Comparison of ENCODE assay signal across 1 cellular context in the genomic region with DNA sequence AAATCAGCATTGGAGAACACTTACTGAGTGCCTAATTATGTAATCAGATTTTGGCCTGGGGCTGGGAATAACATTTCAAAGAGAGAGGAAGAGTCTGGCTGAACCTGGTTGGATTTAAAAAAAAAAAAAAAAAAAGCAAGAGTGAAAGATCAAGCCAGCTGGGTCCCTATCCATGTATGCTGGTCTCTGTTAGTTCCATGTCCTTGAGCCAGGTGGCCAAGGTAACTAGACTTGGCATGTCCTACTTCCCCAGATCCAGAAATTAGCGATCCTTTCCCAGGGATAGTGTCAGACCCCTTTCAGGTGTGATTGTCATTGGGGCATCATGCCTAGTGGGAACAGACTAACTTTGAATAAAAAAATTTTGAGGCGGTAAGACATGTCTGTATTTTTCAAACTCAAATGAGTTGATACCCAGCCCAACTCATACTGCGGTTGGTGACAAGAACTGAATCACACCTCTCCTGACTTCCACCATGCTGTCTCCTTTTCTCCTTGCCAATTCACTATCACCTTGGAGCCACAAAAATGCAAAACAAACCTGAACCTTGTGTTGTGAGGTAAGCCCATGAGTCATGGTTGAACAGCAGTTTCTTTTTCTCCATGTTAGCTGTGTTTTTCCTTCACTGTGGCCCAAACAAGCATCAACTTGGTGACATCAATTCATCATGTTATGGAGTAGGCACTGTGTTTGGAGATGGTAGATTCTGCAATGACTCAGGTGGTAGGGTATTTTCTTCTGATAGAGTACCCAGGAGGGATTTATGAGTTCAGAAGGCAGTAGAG.
TF ChIP-seq lines count a peak whose summit lies in the region.

No MANE protein-coding gene starts in this region.

TF ChIP-seq in HepG2, 621 proteins besides CTCF, POLR2A, EP300 and RAD21 (continued from another document and continues in another):
- TF ChIP-seq ZNF75D (CRISPR knock-in tag; IDR thresholded peaks at IDR 0.05; ENCODE audit: borderline replicate concordance) (no peak), SALL2 (CRISPR knock-in tag; IDR thresholded peaks at IDR 0.05) (no peak), ETV6 (CRISPR knock-in tag; conservative IDR thresholded peaks at IDR 0.05) (no peak), ZMAT3 (CRISPR knock-in tag; conservative IDR thresholded peaks at IDR 0.05) (no peak), NFE2L2 (IDR thresholded peaks at IDR 0.05; ENCODE audit: low read length) (peak; percentile 57), ZKSCAN1 (IDR thresholded peaks at IDR 0.05; ENCODE audit: low read length) (no peak), HNF4A (CRISPR knock-in tag; IDR thresholded peaks at IDR 0.05) (peak; percentile 38), MEIS2 (CRISPR knock-in tag; IDR thresholded peaks at IDR 0.05) (no peak), PAF1 (CRISPR knock-in tag; IDR thresholded peaks at IDR 0.05) (no peak), ZBTB21 (CRISPR knock-in tag; IDR thresholded peaks at IDR 0.05) (peak; percentile 75), ERF (CRISPR knock-in tag; IDR thresholded peaks at IDR 0.05) (0 out of 2 replicates have a peak, but pooled peaks have one; percentile 32), MED1 (CRISPR knock-in tag; IDR thresholded peaks at IDR 0.05) (no peak), FOXA1 (IDR thresholded peaks at IDR 0.05) (no peak), FOXA1 (CRISPR knock-in tag; IDR thresholded peaks at IDR 0.05) (no peak), PAWR (CRISPR knock-in tag; IDR thresholded peaks at IDR 0.05; ENCODE audit: borderline replicate concordance) (no peak), FOXK1 (CRISPR knock-in tag; IDR thresholded peaks at IDR 0.05; ENCODE audit: borderline replicate concordance, low read depth) (peak; percentile 38; the same call in 1 of the 2 replicates), ZNF34 (CRISPR knock-in tag; IDR thresholded peaks at IDR 0.05; ENCODE audit: borderline replicate concordance) (no peak), FOXK2 (IDR thresholded peaks at IDR 0.05) (no peak), ZNF260 (CRISPR knock-in tag; IDR thresholded peaks at IDR 0.05; ENCODE audit: borderline replicate concordance, low read depth) (no peak), AKAP8 (CRISPR knock-in tag; IDR thresholded peaks at IDR 0.05) (no peak), SMAD3 (CRISPR knock-in tag; IDR thresholded peaks at IDR 0.05) (no peak), ZNF496 (CRISPR knock-in tag; IDR thresholded peaks at IDR 0.05; ENCODE audit: insufficient replicate concordance) (no peak), MYNN (CRISPR knock-in tag; IDR thresholded peaks at IDR 0.05; ENCODE audit: low read depth) (no peak), HNRNPL (IDR thresholded peaks at IDR 0.05; ENCODE audit: low read depth, low read length) (no peak), CCDC6 (CRISPR knock-in tag; IDR thresholded peaks at IDR 0.05) (no peak), ZNF577 (CRISPR knock-in tag; IDR thresholded peaks at IDR 0.05; ENCODE audit: borderline replicate concordance, low read depth) (no peak), ZNF816 (CRISPR knock-in tag; IDR thresholded peaks at IDR 0.05; ENCODE audit: borderline replicate concordance) (no peak), RFX1 (IDR thresholded peaks at IDR 0.05) (no peak), ZNF138 (CRISPR knock-in tag; IDR thresholded peaks at IDR 0.05; ENCODE audit: low read depth) (no peak), ZNF598 (CRISPR knock-in tag; IDR thresholded peaks at IDR 0.05; ENCODE audit: borderline replicate concordance) (no peak), THAP11 (CRISPR knock-in tag; IDR thresholded peaks at IDR 0.05) (no peak), DMAP1 (CRISPR knock-in tag; IDR thresholded peaks at IDR 0.05) (no peak), ZC3H4 (CRISPR knock-in tag; IDR thresholded peaks at IDR 0.05; ENCODE audit: borderline replicate concordance) (no peak)
- TF ChIP-seq, protein P1, sequence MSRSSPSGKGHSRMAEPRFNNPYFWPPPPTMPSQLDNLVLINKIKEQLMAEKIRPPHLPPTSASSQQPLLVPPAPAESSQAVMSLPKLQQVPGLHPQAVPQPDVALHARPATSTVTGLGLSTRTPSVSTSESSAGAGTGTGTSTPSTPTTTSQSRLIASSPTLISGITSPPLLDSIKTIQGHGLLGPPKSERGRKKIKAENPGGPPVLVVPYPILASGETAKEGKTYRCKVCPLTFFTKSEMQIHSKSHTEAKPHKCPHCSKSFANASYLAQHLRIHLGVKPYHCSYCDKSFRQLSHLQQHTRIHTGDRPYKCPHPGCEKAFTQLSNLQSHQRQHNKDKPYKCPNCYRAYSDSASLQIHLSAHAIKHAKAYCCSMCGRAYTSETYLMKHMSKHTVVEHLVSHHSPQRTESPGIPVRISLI (CRISPR knock-in tag; IDR thresholded peaks at IDR 0.05; ENCODE audit: borderline replicate concordance), result no peak
- TF ChIP-seq, protein P2, sequence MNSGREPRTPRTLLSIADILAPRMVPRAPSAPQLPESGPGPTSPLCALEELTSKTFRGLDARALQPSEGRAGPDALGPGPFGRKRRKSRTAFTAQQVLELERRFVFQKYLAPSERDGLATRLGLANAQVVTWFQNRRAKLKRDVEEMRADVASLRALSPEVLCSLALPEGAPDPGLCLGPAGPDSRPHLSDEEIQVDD (CRISPR knock-in tag; IDR thresholded peaks at IDR 0.05; ENCODE audit: borderline replicate concordance), result no peak
- TF ChIP-seq, protein P3, sequence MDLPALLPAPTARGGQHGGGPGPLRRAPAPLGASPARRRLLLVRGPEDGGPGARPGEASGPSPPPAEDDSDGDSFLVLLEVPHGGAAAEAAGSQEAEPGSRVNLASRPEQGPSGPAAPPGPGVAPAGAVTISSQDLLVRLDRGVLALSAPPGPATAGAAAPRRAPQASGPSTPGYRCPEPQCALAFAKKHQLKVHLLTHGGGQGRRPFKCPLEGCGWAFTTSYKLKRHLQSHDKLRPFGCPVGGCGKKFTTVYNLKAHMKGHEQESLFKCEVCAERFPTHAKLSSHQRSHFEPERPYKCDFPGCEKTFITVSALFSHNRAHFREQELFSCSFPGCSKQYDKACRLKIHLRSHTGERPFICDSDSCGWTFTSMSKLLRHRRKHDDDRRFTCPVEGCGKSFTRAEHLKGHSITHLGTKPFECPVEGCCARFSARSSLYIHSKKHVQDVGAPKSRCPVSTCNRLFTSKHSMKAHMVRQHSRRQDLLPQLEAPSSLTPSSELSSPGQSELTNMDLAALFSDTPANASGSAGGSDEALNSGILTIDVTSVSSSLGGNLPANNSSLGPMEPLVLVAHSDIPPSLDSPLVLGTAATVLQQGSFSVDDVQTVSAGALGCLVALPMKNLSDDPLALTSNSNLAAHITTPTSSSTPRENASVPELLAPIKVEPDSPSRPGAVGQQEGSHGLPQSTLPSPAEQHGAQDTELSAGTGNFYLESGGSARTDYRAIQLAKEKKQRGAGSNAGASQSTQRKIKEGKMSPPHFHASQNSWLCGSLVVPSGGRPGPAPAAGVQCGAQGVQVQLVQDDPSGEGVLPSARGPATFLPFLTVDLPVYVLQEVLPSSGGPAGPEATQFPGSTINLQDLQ (CRISPR knock-in tag; IDR thresholded peaks at IDR 0.05), result no peak
- TF ChIP-seq, protein P4, sequence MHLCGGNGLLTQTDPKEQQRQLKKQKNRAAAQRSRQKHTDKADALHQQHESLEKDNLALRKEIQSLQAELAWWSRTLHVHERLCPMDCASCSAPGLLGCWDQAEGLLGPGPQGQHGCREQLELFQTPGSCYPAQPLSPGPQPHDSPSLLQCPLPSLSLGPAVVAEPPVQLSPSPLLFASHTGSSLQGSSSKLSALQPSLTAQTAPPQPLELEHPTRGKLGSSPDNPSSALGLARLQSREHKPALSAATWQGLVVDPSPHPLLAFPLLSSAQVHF (CRISPR knock-in tag; IDR thresholded peaks at IDR 0.05), result no peak
- TF ChIP-seq, protein P5, sequence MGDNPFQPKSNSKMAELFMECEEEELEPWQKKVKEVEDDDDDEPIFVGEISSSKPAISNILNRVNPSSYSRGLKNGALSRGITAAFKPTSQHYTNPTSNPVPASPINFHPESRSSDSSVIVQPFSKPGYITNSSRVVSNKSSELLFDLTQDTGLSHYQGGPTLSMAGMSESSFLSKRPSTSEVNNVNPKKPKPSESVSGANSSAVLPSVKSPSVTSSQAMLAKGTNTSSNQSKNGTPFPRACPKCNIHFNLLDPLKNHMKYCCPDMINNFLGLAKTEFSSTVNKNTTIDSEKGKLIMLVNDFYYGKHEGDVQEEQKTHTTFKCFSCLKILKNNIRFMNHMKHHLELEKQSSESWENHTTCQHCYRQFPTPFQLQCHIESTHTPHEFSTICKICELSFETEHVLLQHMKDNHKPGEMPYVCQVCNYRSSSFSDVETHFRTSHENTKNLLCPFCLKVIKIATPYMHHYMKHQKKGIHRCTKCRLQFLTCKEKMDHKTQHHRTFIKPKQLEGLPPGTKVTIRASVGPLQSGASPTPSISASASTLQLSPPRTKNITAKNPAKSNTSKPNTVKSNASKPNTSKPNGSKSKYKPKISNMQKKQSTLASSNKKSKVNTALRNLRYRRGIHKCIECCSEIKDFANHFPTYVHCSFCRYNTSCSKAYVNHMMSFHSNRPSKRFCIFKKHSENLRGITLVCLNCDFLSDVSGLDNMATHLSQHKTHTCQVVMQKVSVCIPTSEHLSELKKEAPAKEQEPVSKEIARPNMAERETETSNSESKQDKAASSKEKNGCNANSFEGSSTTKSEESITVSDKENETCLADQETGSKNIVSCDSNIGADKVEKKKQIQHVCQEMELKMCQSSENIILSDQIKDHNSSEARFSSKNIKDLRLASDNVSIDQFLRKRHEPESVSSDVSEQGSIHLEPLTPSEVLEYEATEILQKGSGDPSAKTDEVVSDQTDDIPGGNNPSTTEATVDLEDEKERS (CRISPR knock-in tag; IDR thresholded peaks at IDR 0.05), result no peak
- TF ChIP-seq, protein P6, sequence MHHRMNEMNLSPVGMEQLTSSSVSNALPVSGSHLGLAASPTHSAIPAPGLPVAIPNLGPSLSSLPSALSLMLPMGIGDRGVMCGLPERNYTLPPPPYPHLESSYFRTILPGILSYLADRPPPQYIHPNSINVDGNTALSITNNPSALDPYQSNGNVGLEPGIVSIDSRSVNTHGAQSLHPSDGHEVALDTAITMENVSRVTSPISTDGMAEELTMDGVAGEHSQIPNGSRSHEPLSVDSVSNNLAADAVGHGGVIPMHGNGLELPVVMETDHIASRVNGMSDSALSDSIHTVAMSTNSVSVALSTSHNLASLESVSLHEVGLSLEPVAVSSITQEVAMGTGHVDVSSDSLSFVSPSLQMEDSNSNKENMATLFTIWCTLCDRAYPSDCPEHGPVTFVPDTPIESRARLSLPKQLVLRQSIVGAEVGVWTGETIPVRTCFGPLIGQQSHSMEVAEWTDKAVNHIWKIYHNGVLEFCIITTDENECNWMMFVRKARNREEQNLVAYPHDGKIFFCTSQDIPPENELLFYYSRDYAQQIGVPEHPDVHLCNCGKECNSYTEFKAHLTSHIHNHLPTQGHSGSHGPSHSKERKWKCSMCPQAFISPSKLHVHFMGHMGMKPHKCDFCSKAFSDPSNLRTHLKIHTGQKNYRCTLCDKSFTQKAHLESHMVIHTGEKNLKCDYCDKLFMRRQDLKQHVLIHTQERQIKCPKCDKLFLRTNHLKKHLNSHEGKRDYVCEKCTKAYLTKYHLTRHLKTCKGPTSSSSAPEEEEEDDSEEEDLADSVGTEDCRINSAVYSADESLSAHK (CRISPR knock-in tag; IDR thresholded peaks at IDR 0.05; ENCODE audit: borderline replicate concordance), result no peak
- TF ChIP-seq, protein P7, sequence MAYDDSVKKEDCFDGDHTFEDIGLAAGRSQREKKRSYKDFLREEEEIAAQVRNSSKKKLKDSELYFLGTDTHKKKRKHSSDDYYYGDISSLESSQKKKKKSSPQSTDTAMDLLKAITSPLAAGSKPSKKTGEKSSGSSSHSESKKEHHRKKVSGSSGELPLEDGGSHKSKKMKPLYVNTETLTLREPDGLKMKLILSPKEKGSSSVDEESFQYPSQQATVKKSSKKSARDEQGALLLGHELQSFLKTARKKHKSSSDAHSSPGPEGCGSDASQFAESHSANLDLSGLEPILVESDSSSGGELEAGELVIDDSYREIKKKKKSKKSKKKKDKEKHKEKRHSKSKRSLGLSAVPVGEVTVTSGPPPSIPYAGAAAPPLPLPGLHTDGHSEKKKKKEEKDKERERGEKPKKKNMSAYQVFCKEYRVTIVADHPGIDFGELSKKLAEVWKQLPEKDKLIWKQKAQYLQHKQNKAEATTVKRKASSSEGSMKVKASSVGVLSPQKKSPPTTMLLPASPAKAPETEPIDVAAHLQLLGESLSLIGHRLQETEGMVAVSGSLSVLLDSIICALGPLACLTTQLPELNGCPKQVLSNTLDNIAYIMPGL (CRISPR knock-in tag; IDR thresholded peaks at IDR 0.05; ENCODE audit: borderline replicate concordance in 1 of 2, low read depth in 1 of 2), result no peak
- TF ChIP-seq, protein P8, sequence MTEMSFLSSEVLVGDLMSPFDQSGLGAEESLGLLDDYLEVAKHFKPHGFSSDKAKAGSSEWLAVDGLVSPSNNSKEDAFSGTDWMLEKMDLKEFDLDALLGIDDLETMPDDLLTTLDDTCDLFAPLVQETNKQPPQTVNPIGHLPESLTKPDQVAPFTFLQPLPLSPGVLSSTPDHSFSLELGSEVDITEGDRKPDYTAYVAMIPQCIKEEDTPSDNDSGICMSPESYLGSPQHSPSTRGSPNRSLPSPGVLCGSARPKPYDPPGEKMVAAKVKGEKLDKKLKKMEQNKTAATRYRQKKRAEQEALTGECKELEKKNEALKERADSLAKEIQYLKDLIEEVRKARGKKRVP (CRISPR knock-in tag; IDR thresholded peaks at IDR 0.05), result no peak
- TF ChIP-seq, protein P9, sequence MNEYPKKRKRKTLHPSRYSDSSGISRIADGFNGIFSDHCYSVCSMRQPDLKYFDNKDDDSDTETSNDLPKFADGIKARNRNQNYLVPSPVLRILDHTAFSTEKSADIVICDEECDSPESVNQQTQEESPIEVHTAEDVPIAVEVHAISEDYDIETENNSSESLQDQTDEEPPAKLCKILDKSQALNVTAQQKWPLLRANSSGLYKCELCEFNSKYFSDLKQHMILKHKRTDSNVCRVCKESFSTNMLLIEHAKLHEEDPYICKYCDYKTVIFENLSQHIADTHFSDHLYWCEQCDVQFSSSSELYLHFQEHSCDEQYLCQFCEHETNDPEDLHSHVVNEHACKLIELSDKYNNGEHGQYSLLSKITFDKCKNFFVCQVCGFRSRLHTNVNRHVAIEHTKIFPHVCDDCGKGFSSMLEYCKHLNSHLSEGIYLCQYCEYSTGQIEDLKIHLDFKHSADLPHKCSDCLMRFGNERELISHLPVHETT (CRISPR knock-in tag; conservative IDR thresholded peaks at IDR 0.05), result no peak
- TF ChIP-seq, protein P10, sequence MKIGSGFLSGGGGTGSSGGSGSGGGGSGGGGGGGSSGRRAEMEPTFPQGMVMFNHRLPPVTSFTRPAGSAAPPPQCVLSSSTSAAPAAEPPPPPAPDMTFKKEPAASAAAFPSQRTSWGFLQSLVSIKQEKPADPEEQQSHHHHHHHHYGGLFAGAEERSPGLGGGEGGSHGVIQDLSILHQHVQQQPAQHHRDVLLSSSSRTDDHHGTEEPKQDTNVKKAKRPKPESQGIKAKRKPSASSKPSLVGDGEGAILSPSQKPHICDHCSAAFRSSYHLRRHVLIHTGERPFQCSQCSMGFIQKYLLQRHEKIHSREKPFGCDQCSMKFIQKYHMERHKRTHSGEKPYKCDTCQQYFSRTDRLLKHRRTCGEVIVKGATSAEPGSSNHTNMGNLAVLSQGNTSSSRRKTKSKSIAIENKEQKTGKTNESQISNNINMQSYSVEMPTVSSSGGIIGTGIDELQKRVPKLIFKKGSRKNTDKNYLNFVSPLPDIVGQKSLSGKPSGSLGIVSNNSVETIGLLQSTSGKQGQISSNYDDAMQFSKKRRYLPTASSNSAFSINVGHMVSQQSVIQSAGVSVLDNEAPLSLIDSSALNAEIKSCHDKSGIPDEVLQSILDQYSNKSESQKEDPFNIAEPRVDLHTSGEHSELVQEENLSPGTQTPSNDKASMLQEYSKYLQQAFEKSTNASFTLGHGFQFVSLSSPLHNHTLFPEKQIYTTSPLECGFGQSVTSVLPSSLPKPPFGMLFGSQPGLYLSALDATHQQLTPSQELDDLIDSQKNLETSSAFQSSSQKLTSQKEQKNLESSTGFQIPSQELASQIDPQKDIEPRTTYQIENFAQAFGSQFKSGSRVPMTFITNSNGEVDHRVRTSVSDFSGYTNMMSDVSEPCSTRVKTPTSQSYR (CRISPR knock-in tag; IDR thresholded peaks at IDR 0.05; ENCODE audit: borderline replicate concordance), result no peak
